In genomic region chr16:27781195-27781524, GRCh38 we compare ENCODE assay signal across 23 cellular contexts.
DNase-seq lines count a peak whose midpoint lies in the region; TF ChIP-seq lines count a peak whose summit lies in the region.
"Had no signal": no experiment of that assay in that cellular context is flagged by ENCODE, and none has a peak within 500 bp of the region (broad histone marks: within the 10 kb centered on the region; RNA-seq: fewer than 3 reads in every experiment).

No MANE protein-coding gene starts in this region.

- H3K4me3 Mint-ChIP-seq in glutamatergic neuron (ENCODE audit: unreplicated experiment) (no peak overlapping the region), nephron progenitor cell (no peak overlapping the region)
- H3K4me3 Mint-ChIP-seq: endodermal cell, GM23338, WTC11 had no signal

- peaks cover 4 to 16% of the 10 kb centered on the region in 2 donors for H3K4me1 ChIP-seq in ascending aorta
- H3K4me1 ChIP-seq: A549, breast epithelium, Peyer's patch had no signal

- H3K36me3 Mint-ChIP-seq in glutamatergic neuron (ENCODE audit: unreplicated experiment), result no peaks in the 10 kb centered on the region
- H3K36me3 Mint-ChIP-seq in nephron progenitor cell (ENCODE audit: low read depth), result no peaks in the 10 kb centered on the region
- H3K36me3 Mint-ChIP-seq: WTC11 had no signal

- H3K27me3 Mint-ChIP-seq in glutamatergic neuron (ENCODE audit: unreplicated experiment) (peaks cover 7% of the 10 kb centered on the region), nephron progenitor cell (ENCODE audit: low read depth, poor library complexity) (no peaks in the 10 kb centered on the region)

- H3K4me1 Mint-ChIP-seq in glutamatergic neuron (ENCODE audit: low read depth, unreplicated experiment) (peaks cover 13% of the 10 kb centered on the region), nephron progenitor cell (peaks cover 43% of the 10 kb centered on the region)
- H3K4me1 Mint-ChIP-seq: endodermal cell, GM23338 had no signal

- H3K27me3 ChIP-seq in ascending aorta, result no peaks in the 10 kb centered on the region
- H3K27me3 ChIP-seq: BLaER1, breast epithelium, Peyer's patch had no signal

- H3K9me3 Mint-ChIP-seq in glutamatergic neuron (ENCODE audit: unreplicated experiment), result no peaks in the 10 kb centered on the region
- no peaks in the 10 kb centered on the region for H3K9me3 Mint-ChIP-seq in nephron progenitor cell
- H3K9me3 Mint-ChIP-seq: endodermal cell, GM23338, WTC11 had no signal

- no peaks in the 10 kb centered on the region for H3K9me3 ChIP-seq in ascending aorta
- H3K9me3 ChIP-seq: A549, BLaER1, breast epithelium, Peyer's patch had no signal

- H3K27ac ChIP-seq in ascending aorta, result peak overlapping the region; percentile 20 to 44
- H3K27ac ChIP-seq: A549, BLaER1, breast epithelium, Peyer's patch had no signal

- intact Hi-C loops in ascending aorta (cut with DNase I), result no loop called here

- peaks cover 0 to 6% of the 10 kb centered on the region in 2 donors for H3K36me3 ChIP-seq in ascending aorta
- H3K36me3 ChIP-seq: BLaER1, breast epithelium, Peyer's patch had no signal

- no peak overlapping the region for H3K4me3 ChIP-seq in ascending aorta
- H3K4me3 ChIP-seq: A549, BLaER1, breast epithelium, GM23338, Peyer's patch had no signal

- peak; percentile 39 for DNase-seq in AG08395 (ENCODE audit: low spot score)
- no peak for DNase-seq in ascending aorta (ENCODE audit: low spot score in 2 of 2)
- DNase-seq in glutamatergic neuron, result peak; percentile 17
- no peak for DNase-seq in nephron progenitor cell
- no peak for DNase-seq in NCI-H187 treated with DMSO at 0.1 percent for 48 hours (lab: John Stamatoyannopoulos, UW)
- no peak for DNase-seq in T-helper 2 cell
- DNase-seq in NCI-H524 (lab: John Stamatoyannopoulos, UW), result no peak
- no peak for DNase-seq in DMS153 treated with DMSO at 0.1 percent for 48 hours (lab: John Stamatoyannopoulos, UW; ENCODE audit: unreplicated experiment)
- DNase-seq: activated CD4-positive, alpha-beta T cell treated with anti-CD3 and anti-CD28 coated beads, Interleukin-2, amount 50 U/mL, for 4 hours; activated CD8-positive, alpha-beta memory T cell treated with anti-CD3 and anti-CD28 coated beads, Interleukin-2, amount 50 U/mL, for 4 hours; cortex of kidney; endodermal cell; hippocampal formation; mammary epithelial cell; NCI-H510A; NK-92 treated with Interleukin-12 subunit alpha and Interleukin-12 subunit beta, amount 100 ng/mL, for 24 hours; Peyer's patch; substantia nigra had no signal

- TF ChIP-seq CTCF in ascending aorta (IDR thresholded peaks at IDR 0.05), result no peak
- TF ChIP-seq CTCF in glutamatergic neuron (IDR thresholded peaks at IDR 0.05; ENCODE audit: partially characterized antibody, unreplicated experiment), result no peak
- TF ChIP-seq CTCF in nephron progenitor cell (IDR thresholded peaks at IDR 0.05), result no peak

- H3K27ac Mint-ChIP-seq in glutamatergic neuron (ENCODE audit: unreplicated experiment) (no peak overlapping the region), nephron progenitor cell (peak overlapping the region; percentile 36)
- H3K27ac Mint-ChIP-seq: endodermal cell, GM23338, WTC11 had no signal

Comparison
In these comparisons a context has a peak if more than half of its experiments do, and no peak if none do; other contexts are left out.
1. DNase-seq: peak in AG08395 (single experiment) and glutamatergic neuron (single experiment); none in ascending aorta (0 of 2), nephron progenitor cell (single experiment), NCI-H187 treated with DMSO at 0.1 percent for 48 hours (single experiment), T-helper 2 cell (0 of 5), NCI-H524 (0 of 2) and DMS153 treated with DMSO at 0.1 percent for 48 hours (single experiment).